In genomic region chr18:44518091-44518490, GRCh38 we compare ENCODE assay signal across 34 cellular contexts.
A peak's percentile ranks its signal among the peaks of the same experiment; 100 is the strongest.
DNase-seq lines count a peak whose midpoint lies in the region; ATAC-seq lines count a peak whose summit lies in the region.
"Had no signal": no experiment of that assay in that cellular context is flagged by ENCODE, and none has a peak within 500 bp of the region (broad histone marks: within the 10 kb centered on the region; RNA-seq: fewer than 3 reads in every experiment).

No MANE protein-coding gene starts in this region.

- H3K27me3 ChIP-seq in right cardiac atrium (ENCODE audit: control insufficient read depth, insufficient read depth) = no peaks in the 10 kb centered on the region
- H3K27me3 ChIP-seq: hepatocyte, ovary, right atrium auricular region, SJSA1, spleen had no signal

- H3K9me3 ChIP-seq in right cardiac atrium (ENCODE audit: control insufficient read depth, low read length) = no peaks in the 10 kb centered on the region
- H3K9me3 ChIP-seq: ovary, right atrium auricular region, SJSA1, spleen, thoracic aorta had no signal

- H3K4me3 Mint-ChIP-seq in activated CD4-positive, alpha-beta memory T cell treated with anti-CD3 and anti-CD28 coated beads, Interleukin-2, amount 10 ng/mL, durations not matched to agents 7 days and 5 days = no peak overlapping the region
- no peak overlapping the region for H3K4me3 Mint-ChIP-seq in activated naive CD8-positive, alpha-beta T cell treated with anti-CD3 and anti-CD28 coated beads for 36 hours
- H3K4me3 Mint-ChIP-seq: activated CD4-positive, alpha-beta T cell treated with anti-CD3 and anti-CD28 coated beads, Interleukin-2, amount 10 ng/mL, durations not matched to agents 7 days and 5 days; IgD-negative memory B cell; neural crest cell; stimulated activated naive CD8-positive, alpha-beta T cell treated with anti-CD3 and anti-CD28 coated beads, Interleukin-15, Interleukin-2, amounts not matched to agents 100 ng/mL and 50 ng/mL, for 24 hours; WTC11 had no signal

- H3K36me3 Mint-ChIP-seq in activated CD4-positive, alpha-beta memory T cell treated with anti-CD3 and anti-CD28 coated beads, Interleukin-2, amount 10 ng/mL, durations not matched to agents 7 days and 5 days (ENCODE audit: low read depth) = no peaks in the 10 kb centered on the region
- no peaks in the 10 kb centered on the region for H3K36me3 Mint-ChIP-seq in activated naive CD8-positive, alpha-beta T cell treated with anti-CD3 and anti-CD28 coated beads for 36 hours
- H3K36me3 Mint-ChIP-seq: IgD-negative memory B cell, WTC11 had no signal

- peak overlapping the region; percentile 30 for H3K27ac ChIP-seq in epithelial cell of prostate
- H3K27ac ChIP-seq in right cardiac atrium (ENCODE audit: low read length) = no peak overlapping the region
- H3K27ac ChIP-seq: hepatocyte, ovary, right atrium auricular region, SJSA1, spleen, thoracic aorta had no signal

- CTCF ChIA-PET in activated CD4-positive, alpha-beta memory T cell treated with anti-CD3 and anti-CD28 coated beads, Interleukin-2, amount 10 ng/mL, durations not matched to agents 7 days and 5 days (lab: Charles Lee) = no interaction called here

- ATAC-seq in right cardiac atrium (no peak), GM21360 (IDR thresholded peaks at IDR 0.05; ENCODE audit: unreplicated experiment) (no peak)
- ATAC-seq: left colon, WTC11 had no signal

- intact Hi-C loops in right cardiac atrium (cut with DNase I) = no loop called here

- DNase-seq in AG08395 (ENCODE audit: low spot score) (peak; percentile 24), M059J (ENCODE audit: low read depth) (peak; percentile 33), epithelial cell of prostate (ENCODE audit: low read depth, low spot score) (no peak), kidney tubule cell (ENCODE audit: low spot score) (peak; percentile 10), right cardiac atrium (no peak)
- DNase-seq in activated CD4-positive, alpha-beta memory T cell treated with anti-CD3 and anti-CD28 coated beads, Interleukin-2, amount 10 ng/mL, durations not matched to agents 7 days and 5 days = no peak
- no peak for DNase-seq in activated naive CD8-positive, alpha-beta T cell treated with anti-CD3 and anti-CD28 coated beads for 36 hours
- DNase-seq: activated CD4-positive, alpha-beta T cell treated with anti-CD3 and anti-CD28 coated beads, Interleukin-2, amount 10 ng/mL, durations not matched to agents 7 days and 5 days; activated effector memory CD4-positive, alpha-beta T cell treated with anti-CD3 and anti-CD28 coated beads, Interleukin-2, amount 50 U/mL, for 16 hours; activated T-cell treated with anti-CD3 and anti-CD28 coated beads, Interleukin-2, amount 50 U/mL, for 1 hour; caudate nucleus; cortex of kidney; DMS79; effector memory CD4-positive, alpha-beta T cell; GF-D8; left colon; mesenchymal stem cell; NCI-H1092; NCI-H1694; NCI-H446; ovary; RPMI8226; spleen; stimulated activated CD4-positive, alpha-beta T cell treated with anti-CD3 and anti-CD28 coated beads, Interleukin-2, amount 100 ng/mL, for 24 hours; T-helper 1 cell had no signal

- no peaks in the 10 kb centered on the region for H3K4me1 ChIP-seq in right cardiac atrium (ENCODE audit: control insufficient read depth, insufficient read depth, low read length)
- H3K4me1 ChIP-seq: right atrium auricular region, SJSA1, spleen had no signal

- no peaks in the 10 kb centered on the region for H3K4me1 Mint-ChIP-seq in activated CD4-positive, alpha-beta memory T cell treated with anti-CD3 and anti-CD28 coated beads, Interleukin-2, amount 10 ng/mL, durations not matched to agents 7 days and 5 days
- no peaks in the 10 kb centered on the region for H3K4me1 Mint-ChIP-seq in activated naive CD8-positive, alpha-beta T cell treated with anti-CD3 and anti-CD28 coated beads for 36 hours
- H3K4me1 Mint-ChIP-seq: activated CD4-positive, alpha-beta T cell treated with anti-CD3 and anti-CD28 coated beads, Interleukin-2, amount 10 ng/mL, durations not matched to agents 7 days and 5 days had no signal

- POLR2A ChIA-PET in activated CD4-positive, alpha-beta memory T cell treated with anti-CD3 and anti-CD28 coated beads, Interleukin-2, amount 10 ng/mL, durations not matched to agents 7 days and 5 days (lab: Charles Lee) = no interaction called here

- H3K27ac Mint-ChIP-seq in activated CD4-positive, alpha-beta memory T cell treated with anti-CD3 and anti-CD28 coated beads, Interleukin-2, amount 10 ng/mL, durations not matched to agents 7 days and 5 days = no peak overlapping the region
- no peak overlapping the region for H3K27ac Mint-ChIP-seq in activated naive CD8-positive, alpha-beta T cell treated with anti-CD3 and anti-CD28 coated beads for 36 hours
- H3K27ac Mint-ChIP-seq: activated CD4-positive, alpha-beta T cell treated with anti-CD3 and anti-CD28 coated beads, Interleukin-2, amount 10 ng/mL, durations not matched to agents 7 days and 5 days; IgD-negative memory B cell; stimulated activated naive CD8-positive, alpha-beta T cell treated with anti-CD3 and anti-CD28 coated beads, Interleukin-15, Interleukin-2, amounts not matched to agents 100 ng/mL and 50 ng/mL, for 24 hours; WTC11 had no signal

- peaks cover 2% of the 10 kb centered on the region for H3K9me3 Mint-ChIP-seq in activated CD4-positive, alpha-beta memory T cell treated with anti-CD3 and anti-CD28 coated beads, Interleukin-2, amount 10 ng/mL, durations not matched to agents 7 days and 5 days
- H3K9me3 Mint-ChIP-seq in activated naive CD8-positive, alpha-beta T cell treated with anti-CD3 and anti-CD28 coated beads for 36 hours = no peaks in the 10 kb centered on the region
- H3K9me3 Mint-ChIP-seq: activated CD4-positive, alpha-beta T cell treated with anti-CD3 and anti-CD28 coated beads, Interleukin-2, amount 10 ng/mL, durations not matched to agents 7 days and 5 days; IgD-negative memory B cell; stimulated activated naive CD8-positive, alpha-beta T cell treated with anti-CD3 and anti-CD28 coated beads, Interleukin-15, Interleukin-2, amounts not matched to agents 100 ng/mL and 50 ng/mL, for 24 hours had no signal

- H3K4me3 ChIP-seq in right cardiac atrium (ENCODE audit: low read length) = no peak overlapping the region
- H3K4me3 ChIP-seq: hepatocyte, ovary, right atrium auricular region, SJSA1, spleen, thoracic aorta had no signal

- H3K27me3 Mint-ChIP-seq in activated CD4-positive, alpha-beta memory T cell treated with anti-CD3 and anti-CD28 coated beads, Interleukin-2, amount 10 ng/mL, durations not matched to agents 7 days and 5 days = peaks cover 2% of the 10 kb centered on the region
- no peaks in the 10 kb centered on the region for H3K27me3 Mint-ChIP-seq in activated naive CD8-positive, alpha-beta T cell treated with anti-CD3 and anti-CD28 coated beads for 36 hours
- H3K27me3 Mint-ChIP-seq: IgD-negative memory B cell; stimulated activated naive CD8-positive, alpha-beta T cell treated with anti-CD3 and anti-CD28 coated beads, Interleukin-15, Interleukin-2, amounts not matched to agents 100 ng/mL and 50 ng/mL, for 24 hours had no signal

- 81% methylated on average over 4 of the region's 4 CpGs for WGBS in right cardiac atrium

Comparison
In these comparisons a context has a peak if more than half of its experiments do, and no peak if none do; other contexts are left out.
1. DNase-seq: peak in AG08395 (single experiment), M059J (single experiment) and kidney tubule cell (single experiment); none in epithelial cell of prostate (single experiment), activated CD4-positive, alpha-beta memory T cell treated with anti-CD3 and anti-CD28 coated beads, Interleukin-2, amount 10 ng/mL, durations not matched to agents 7 days and 5 days (single experiment), activated naive CD8-positive, alpha-beta T cell treated with anti-CD3 and anti-CD28 coated beads for 36 hours (single experiment) and right cardiac atrium (0 of 3).